ENCODE assay signal across 8 cellular contexts in the genomic region with DNA sequence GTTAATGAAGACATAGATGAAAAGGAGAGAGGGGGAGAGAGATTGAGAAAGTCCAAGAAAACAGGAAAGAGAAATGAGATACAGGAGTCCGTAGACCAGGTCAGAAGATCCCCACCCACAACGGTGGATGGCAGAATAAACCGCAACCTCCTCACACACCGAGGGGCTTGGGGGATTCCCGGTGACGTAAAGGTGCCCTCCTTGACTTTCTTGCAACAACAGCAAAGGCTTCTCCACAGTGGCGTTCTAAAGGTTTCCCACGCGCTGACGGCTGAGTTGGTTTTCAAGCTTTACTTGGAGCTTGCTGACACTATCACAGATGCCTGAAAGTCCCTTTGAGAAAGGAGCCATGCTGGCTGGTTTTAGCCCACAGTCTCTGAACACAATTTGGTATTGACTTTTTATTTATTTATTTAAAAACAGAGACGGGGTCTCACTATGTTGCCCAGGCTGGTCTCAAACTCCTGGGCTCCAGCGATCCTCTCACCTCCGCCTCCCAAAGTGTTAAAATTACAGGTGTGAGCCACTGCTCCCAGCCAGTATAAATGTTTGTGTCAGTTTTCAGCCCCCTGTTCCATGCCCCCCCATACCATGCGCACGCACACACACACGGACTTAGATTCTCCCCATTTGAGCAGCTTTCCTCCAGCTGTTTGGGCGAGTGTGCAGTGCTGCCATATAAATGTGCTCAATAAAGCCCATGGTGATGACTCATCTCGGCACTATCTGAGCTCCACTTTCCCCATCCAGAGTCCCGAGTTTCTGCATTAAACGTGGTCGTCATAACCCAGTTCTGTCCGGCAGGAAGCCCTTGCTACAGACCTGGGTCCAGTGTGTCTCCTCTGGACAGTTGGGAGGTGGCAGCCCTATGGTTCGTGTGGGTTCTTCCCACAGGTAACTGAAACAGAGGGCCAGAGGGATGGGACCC. TPM values are rescaled to one million over a fixed set of nuclear protein-coding genes. Genes with fewer than 3 reads are reported as not detected.
DNase-seq lines count a peak whose midpoint lies in the region; ATAC-seq and TF ChIP-seq lines count a peak whose summit lies in the region.

No MANE protein-coding gene starts in this region.

- H3K9me3 ChIP-seq in left ventricle myocardium inferior (replicated peaks) (no peaks in the 10 kb centered on the region), OCI-LY3 (ENCODE audit: insufficient read depth, low read length) (no peaks in the 10 kb centered on the region)

- no peaks in the 10 kb centered on the region for H3K27me3 ChIP-seq in left ventricle myocardium inferior (ENCODE audit: low read depth)
- H3K27me3 ChIP-seq in OCI-LY3 (ENCODE audit: low read depth, low read length): no peaks in the 10 kb centered on the region

- intact Hi-C loops in left ventricle myocardium inferior (cut with micrococcal nuclease): no loop called here
- intact Hi-C loops in cardiac septum (cut with DNase I): no loop called here

- H3K9ac ChIP-seq in OCI-LY3 (ENCODE audit: low read length): peak overlapping the region; percentile 49; the same call in 1 of the 2 replicates

- DNase-seq in left ventricle myocardium inferior (no peak), cardiac septum (ENCODE audit: low spot score) (no peak), NCI-H446 (lab: John Stamatoyannopoulos, UW) (no peak), hypothalamus (lab: John Stamatoyannopoulos, UW) (no peak)
- peak; percentile 34 for DNase-seq in effector CD4-positive, alpha-beta T cell
- peak; percentile 75 to 85 for DNase-seq in stimulated activated CD8-positive, alpha-beta memory T cell treated with anti-CD3 and anti-CD28 coated beads, Interleukin-7, amount 100 ng/mL, for 4 hours (ENCODE audit: low read depth in 2 of 2)

- no peak overlapping the region for H2AFZ ChIP-seq in OCI-LY3 (ENCODE audit: low read depth, low read length)

- no peaks in the 10 kb centered on the region for H3K79me2 ChIP-seq in OCI-LY3 (ENCODE audit: low read length)

- no peaks in the 10 kb centered on the region for H3K36me3 ChIP-seq in left ventricle myocardium inferior
- peaks cover 3% of the 10 kb centered on the region for H3K36me3 ChIP-seq in OCI-LY3 (replicated peaks; ENCODE audit: low read depth, low read length)

- peaks cover 68% of the 10 kb centered on the region for H3K4me1 ChIP-seq in left ventricle myocardium inferior
- peaks cover 43% of the 10 kb centered on the region for H3K4me1 ChIP-seq in OCI-LY3 (ENCODE audit: low read length)

- no peaks in the 10 kb centered on the region for H4K20me1 ChIP-seq in OCI-LY3 (ENCODE audit: insufficient read depth, low read length)

- TF ChIP-seq CTCF in left ventricle myocardium inferior (IDR thresholded peaks at IDR 0.05; ENCODE audit: borderline replicate concordance) (no peak), OCI-LY3 (IDR thresholded peaks at IDR 0.05; ENCODE audit: low read depth, low read length) (no peak)

- ATAC-seq in HG03432 (IDR thresholded peaks at IDR 0.05; ENCODE audit: unreplicated experiment): no peak

- peak overlapping the region; percentile 96 for H3K4me2 ChIP-seq in OCI-LY3 (ENCODE audit: low read length)

- H3K27ac ChIP-seq in left ventricle myocardium inferior (replicated peaks): peak overlapping the region; percentile 92
- H3K27ac ChIP-seq in OCI-LY3 (ENCODE audit: low read length): no peak overlapping the region

- H3K4me3 ChIP-seq in left ventricle myocardium inferior (no peak overlapping the region), OCI-LY3 (ENCODE audit: low read length) (peak overlapping the region; percentile 73)

RNA-seq across cellular contexts. Expression of a gene that starts 33.0 kb away (rescaled TPM):
- total RNA-seq in left ventricle myocardium inferior: 55.5 TPM
- total RNA-seq in cardiac septum: 44.2 TPM

Comparison
In these comparisons a context has a peak if more than half of its experiments do, and no peak if none do; other contexts are left out.
1. DNase-seq: peak in effector CD4-positive, alpha-beta T cell (single experiment) and stimulated activated CD8-positive, alpha-beta memory T cell treated with anti-CD3 and anti-CD28 coated beads, Interleukin-7, amount 100 ng/mL, for 4 hours (2 of 2); none in left ventricle myocardium inferior (single experiment), cardiac septum (single experiment), NCI-H446 (0 of 2) and hypothalamus (0 of 51).